Comparison of ENCODE assay signal across 19 cellular contexts in genomic region chr11:113562576-113562975, GRCh38.
"Had no signal": no experiment of that assay in that cellular context is flagged by ENCODE, and none has a peak within 500 bp of the region (broad histone marks: within the 10 kb centered on the region; RNA-seq: fewer than 3 reads in every experiment).

No MANE protein-coding gene starts in this region.

- H3K27ac Mint-ChIP-seq: activated B cell treated with CpG ODN at 0.5 μM for 24 hours; activated CD8-positive, alpha-beta T cell treated with anti-CD3 and anti-CD28 coated beads for 36 hours; activated naive CD8-positive, alpha-beta T cell treated with anti-CD3 and anti-CD28 coated beads, Interleukin-2, amount 50 U/mL, for 24 hours; progenitor cell of endocrine pancreas had no signal

- H3K9me3 Mint-ChIP-seq: activated B cell treated with CpG ODN at 0.5 μM for 24 hours; activated CD8-positive, alpha-beta T cell treated with anti-CD3 and anti-CD28 coated beads for 36 hours; activated naive CD8-positive, alpha-beta T cell treated with anti-CD3 and anti-CD28 coated beads, Interleukin-2, amount 50 U/mL, for 24 hours; natural killer cell treated with Interleukin-12 subunit alpha and Interleukin-12 subunit beta and Interleukin-15 and Interleukin-18, amount 100 ng/mL, for 72 hours had no signal

- ATAC-seq: activated naive CD8-positive, alpha-beta T cell treated with anti-CD3 and anti-CD28 coated beads, Interleukin-2, amount 50 U/mL, for 24 hours; heart left ventricle; left cardiac atrium had no signal

- H3K9me3 ChIP-seq: heart left ventricle, stomach, suprapubic skin, tibial nerve, uterus had no signal

- H3K36me3 Mint-ChIP-seq: natural killer cell treated with Interleukin-12 subunit alpha and Interleukin-12 subunit beta and Interleukin-15 and Interleukin-18, amount 100 ng/mL, for 72 hours had no signal

- H3K4me1 Mint-ChIP-seq: activated B cell treated with CpG ODN at 0.5 μM for 24 hours; activated naive CD8-positive, alpha-beta T cell treated with anti-CD3 and anti-CD28 coated beads, Interleukin-2, amount 50 U/mL, for 24 hours had no signal

- H3K4me3 Mint-ChIP-seq: activated B cell treated with CpG ODN at 0.5 μM for 24 hours; activated CD8-positive, alpha-beta T cell treated with anti-CD3 and anti-CD28 coated beads for 36 hours; activated naive CD8-positive, alpha-beta T cell treated with anti-CD3 and anti-CD28 coated beads, Interleukin-2, amount 50 U/mL, for 24 hours had no signal

- DNase-seq: activated B cell treated with CpG ODN at 0.5 μM for 24 hours; activated CD4-positive, alpha-beta T cell treated with anti-CD3 and anti-CD28 coated beads for 4 hours; activated CD8-positive, alpha-beta T cell treated with anti-CD3 and anti-CD28 coated beads for 36 hours; activated gamma-delta T cell; activated naive CD4-positive, alpha-beta T cell treated with anti-CD3 and anti-CD28 coated beads, Interleukin-2, amount 50 U/mL, for 16 hours; activated naive CD8-positive, alpha-beta T cell treated with anti-CD3 and anti-CD28 coated beads, Interleukin-2, amount 50 U/mL, for 24 hours; activated T-cell treated with anti-CD3 and anti-CD28 coated beads, Interleukin-2, amount 50 U/mL, for 1 hour; heart left ventricle; left cardiac atrium; midbrain; stimulated activated CD4-positive, alpha-beta T cell treated with anti-CD3 and anti-CD28 coated beads, Interleukin-12 subunit alpha, Interleukin-12 subunit beta, amount 100 ng/mL, for 4 hours; stimulated activated CD4-positive, alpha-beta T cell treated with anti-CD3 and anti-CD28 coated beads, Interleukin-4, amount 100 ng/mL, for 4 hours; stomach; T1000; uterus had no signal
